2 cellular contexts compared by ENCODE assay signal in the genomic region with DNA sequence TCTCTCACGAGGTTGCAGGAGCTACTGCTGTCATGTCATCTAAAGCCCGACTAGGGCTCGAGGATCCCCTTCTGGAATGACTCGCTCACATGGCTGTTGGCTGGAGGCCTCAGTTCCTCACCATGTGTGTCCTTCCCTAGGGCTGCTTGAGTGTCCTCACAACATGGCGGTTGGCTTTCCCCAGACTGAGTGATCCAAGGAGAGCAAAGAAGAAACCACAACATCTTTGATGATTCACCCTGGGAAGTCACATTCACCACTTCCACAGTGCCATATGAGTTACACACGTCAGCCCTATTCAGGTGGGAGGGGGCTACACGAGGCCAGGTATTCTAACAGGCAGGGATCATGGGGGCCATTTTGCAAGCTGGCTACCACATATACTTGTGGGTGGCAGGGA.
TF ChIP-seq lines count a peak whose summit lies in the region.

No MANE protein-coding gene starts in this region.

TF ChIP-seq in SK-N-SH treated with all-trans-retinoic acid at 6 μM for 48 hours, 23 proteins besides CTCF, POLR2A, EP300 and RAD21 (continued from another document):
- TF ChIP-seq, protein P1, sequence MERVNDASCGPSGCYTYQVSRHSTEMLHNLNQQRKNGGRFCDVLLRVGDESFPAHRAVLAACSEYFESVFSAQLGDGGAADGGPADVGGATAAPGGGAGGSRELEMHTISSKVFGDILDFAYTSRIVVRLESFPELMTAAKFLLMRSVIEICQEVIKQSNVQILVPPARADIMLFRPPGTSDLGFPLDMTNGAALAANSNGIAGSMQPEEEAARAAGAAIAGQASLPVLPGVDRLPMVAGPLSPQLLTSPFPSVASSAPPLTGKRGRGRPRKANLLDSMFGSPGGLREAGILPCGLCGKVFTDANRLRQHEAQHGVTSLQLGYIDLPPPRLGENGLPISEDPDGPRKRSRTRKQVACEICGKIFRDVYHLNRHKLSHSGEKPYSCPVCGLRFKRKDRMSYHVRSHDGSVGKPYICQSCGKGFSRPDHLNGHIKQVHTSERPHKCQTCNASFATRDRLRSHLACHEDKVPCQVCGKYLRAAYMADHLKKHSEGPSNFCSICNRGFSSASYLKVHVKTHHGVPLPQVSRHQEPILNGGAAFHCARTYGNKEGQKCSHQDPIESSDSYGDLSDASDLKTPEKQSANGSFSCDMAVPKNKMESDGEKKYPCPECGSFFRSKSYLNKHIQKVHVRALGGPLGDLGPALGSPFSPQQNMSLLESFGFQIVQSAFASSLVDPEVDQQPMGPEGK (CRISPR knock-in tag; IDR thresholded peaks at IDR 0.05; ENCODE audit: borderline replicate concordance), result no peak
- TF ChIP-seq, protein P2, sequence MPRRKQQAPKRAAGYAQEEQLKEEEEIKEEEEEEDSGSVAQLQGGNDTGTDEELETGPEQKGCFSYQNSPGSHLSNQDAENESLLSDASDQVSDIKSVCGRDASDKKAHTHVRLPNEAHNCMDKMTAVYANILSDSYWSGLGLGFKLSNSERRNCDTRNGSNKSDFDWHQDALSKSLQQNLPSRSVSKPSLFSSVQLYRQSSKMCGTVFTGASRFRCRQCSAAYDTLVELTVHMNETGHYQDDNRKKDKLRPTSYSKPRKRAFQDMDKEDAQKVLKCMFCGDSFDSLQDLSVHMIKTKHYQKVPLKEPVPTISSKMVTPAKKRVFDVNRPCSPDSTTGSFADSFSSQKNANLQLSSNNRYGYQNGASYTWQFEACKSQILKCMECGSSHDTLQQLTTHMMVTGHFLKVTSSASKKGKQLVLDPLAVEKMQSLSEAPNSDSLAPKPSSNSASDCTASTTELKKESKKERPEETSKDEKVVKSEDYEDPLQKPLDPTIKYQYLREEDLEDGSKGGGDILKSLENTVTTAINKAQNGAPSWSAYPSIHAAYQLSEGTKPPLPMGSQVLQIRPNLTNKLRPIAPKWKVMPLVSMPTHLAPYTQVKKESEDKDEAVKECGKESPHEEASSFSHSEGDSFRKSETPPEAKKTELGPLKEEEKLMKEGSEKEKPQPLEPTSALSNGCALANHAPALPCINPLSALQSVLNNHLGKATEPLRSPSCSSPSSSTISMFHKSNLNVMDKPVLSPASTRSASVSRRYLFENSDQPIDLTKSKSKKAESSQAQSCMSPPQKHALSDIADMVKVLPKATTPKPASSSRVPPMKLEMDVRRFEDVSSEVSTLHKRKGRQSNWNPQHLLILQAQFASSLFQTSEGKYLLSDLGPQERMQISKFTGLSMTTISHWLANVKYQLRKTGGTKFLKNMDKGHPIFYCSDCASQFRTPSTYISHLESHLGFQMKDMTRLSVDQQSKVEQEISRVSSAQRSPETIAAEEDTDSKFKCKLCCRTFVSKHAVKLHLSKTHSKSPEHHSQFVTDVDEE (CRISPR knock-in tag; IDR thresholded peaks at IDR 0.05), result no peak

TF ChIP-seq in SK-N-SH, 30 proteins besides CTCF, POLR2A, EP300 and RAD21 (continued from another document):
- TF ChIP-seq, protein P3, sequence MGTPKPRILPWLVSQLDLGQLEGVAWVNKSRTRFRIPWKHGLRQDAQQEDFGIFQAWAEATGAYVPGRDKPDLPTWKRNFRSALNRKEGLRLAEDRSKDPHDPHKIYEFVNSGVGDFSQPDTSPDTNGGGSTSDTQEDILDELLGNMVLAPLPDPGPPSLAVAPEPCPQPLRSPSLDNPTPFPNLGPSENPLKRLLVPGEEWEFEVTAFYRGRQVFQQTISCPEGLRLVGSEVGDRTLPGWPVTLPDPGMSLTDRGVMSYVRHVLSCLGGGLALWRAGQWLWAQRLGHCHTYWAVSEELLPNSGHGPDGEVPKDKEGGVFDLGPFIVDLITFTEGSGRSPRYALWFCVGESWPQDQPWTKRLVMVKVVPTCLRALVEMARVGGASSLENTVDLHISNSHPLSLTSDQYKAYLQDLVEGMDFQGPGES (IDR thresholded peaks at IDR 0.05; ENCODE audit: low read depth, low read length), result no peak
- TF ChIP-seq, protein P4, sequence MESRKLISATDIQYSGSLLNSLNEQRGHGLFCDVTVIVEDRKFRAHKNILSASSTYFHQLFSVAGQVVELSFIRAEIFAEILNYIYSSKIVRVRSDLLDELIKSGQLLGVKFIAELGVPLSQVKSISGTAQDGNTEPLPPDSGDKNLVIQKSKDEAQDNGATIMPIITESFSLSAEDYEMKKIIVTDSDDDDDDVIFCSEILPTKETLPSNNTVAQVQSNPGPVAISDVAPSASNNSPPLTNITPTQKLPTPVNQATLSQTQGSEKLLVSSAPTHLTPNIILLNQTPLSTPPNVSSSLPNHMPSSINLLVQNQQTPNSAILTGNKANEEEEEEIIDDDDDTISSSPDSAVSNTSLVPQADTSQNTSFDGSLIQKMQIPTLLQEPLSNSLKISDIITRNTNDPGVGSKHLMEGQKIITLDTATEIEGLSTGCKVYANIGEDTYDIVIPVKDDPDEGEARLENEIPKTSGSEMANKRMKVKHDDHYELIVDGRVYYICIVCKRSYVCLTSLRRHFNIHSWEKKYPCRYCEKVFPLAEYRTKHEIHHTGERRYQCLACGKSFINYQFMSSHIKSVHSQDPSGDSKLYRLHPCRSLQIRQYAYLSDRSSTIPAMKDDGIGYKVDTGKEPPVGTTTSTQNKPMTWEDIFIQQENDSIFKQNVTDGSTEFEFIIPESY (IDR thresholded peaks at IDR 0.05; ENCODE audit: borderline replicate concordance, low read depth), result no peak
- TF ChIP-seq NFIC (IDR thresholded peaks at IDR 0.05; ENCODE audit: borderline replicate concordance) (no peak), TCF12 (IDR thresholded peaks at IDR 0.05) (no peak), MEF2A (IDR thresholded peaks at IDR 0.05; ENCODE audit: borderline replicate concordance, low read depth) (no peak), JUND (IDR thresholded peaks at IDR 0.05) (no peak), FOSL2 (IDR thresholded peaks at IDR 0.05; ENCODE audit: borderline replicate concordance, low read depth) (no peak), TAF1 (IDR thresholded peaks at IDR 0.05; ENCODE audit: borderline replicate concordance, low read depth, low read length) (no peak)
- TF ChIP-seq, protein P5, sequence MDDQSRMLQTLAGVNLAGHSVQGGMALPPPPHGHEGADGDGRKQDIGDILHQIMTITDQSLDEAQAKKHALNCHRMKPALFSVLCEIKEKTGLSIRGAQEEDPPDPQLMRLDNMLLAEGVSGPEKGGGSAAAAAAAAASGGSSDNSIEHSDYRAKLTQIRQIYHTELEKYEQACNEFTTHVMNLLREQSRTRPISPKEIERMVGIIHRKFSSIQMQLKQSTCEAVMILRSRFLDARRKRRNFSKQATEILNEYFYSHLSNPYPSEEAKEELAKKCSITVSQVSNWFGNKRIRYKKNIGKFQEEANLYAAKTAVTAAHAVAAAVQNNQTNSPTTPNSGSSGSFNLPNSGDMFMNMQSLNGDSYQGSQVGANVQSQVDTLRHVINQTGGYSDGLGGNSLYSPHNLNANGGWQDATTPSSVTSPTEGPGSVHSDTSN (IDR thresholded peaks at IDR 0.05), result no peak
